ENCODE assay signal across 34 cellular contexts in the genomic region with DNA sequence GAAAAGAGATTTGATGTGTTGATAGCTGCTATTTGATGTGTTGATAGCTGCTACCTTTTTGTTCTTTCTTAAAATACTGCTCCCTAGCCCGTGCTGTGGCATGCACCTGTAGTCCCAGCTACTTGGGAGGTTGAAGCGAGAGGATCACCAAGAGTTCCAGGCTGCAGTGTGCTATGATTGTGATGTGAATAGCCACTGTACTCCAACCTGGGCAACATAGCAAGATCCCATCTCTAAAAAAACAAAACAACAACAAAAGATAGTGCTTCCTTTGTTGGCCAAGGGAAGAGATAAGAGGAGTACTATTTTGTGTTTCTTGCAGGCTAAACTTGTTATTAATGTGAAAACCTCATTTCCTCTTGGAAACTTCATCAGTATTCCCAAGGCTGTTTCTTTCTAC. TPM values are rescaled to one million over a fixed set of nuclear protein-coding genes. Genes with fewer than 3 reads are reported as not detected.
"Had no signal": no experiment of that assay in that cellular context is flagged by ENCODE, and none has a peak within 500 bp of the region (broad histone marks: within the 10 kb centered on the region; RNA-seq: fewer than 3 reads in every experiment).

No MANE protein-coding gene starts in this region.

- DNase-seq: naive thymus-derived CD8-positive, alpha-beta T cell; nephron progenitor cell; nucleus accumbens; ovary; posterior cingulate gyrus; psoas muscle; right cardiac atrium; spleen; stimulated activated CD4-positive, alpha-beta T cell treated with anti-CD3 and anti-CD28 coated beads, Interleukin-12 subunit alpha, Interleukin-12 subunit beta, amount 100 ng/mL, for 4 hours; stimulated activated CD4-positive, alpha-beta T cell treated with anti-CD3 and anti-CD28 coated beads, Interleukin-1b, Interleukin-23, amount 100 ng/mL, for 48 hours; stimulated activated CD4-positive, alpha-beta T cell treated with anti-CD3 and anti-CD28 coated beads, Interleukin-4, amount 100 ng/mL, for 1 hour; stimulated activated CD4-positive, alpha-beta T cell treated with anti-CD3 and anti-CD28 coated beads, Interleukin-4, amount 100 ng/mL, for 4 hours; stimulated activated CD8-positive, alpha-beta memory T cell treated with anti-CD3 and anti-CD28 coated beads, Interleukin-4, amount 100 ng/mL, for 48 hours; stimulated activated naive CD4-positive, alpha-beta T cell; stimulated activated naive CD8-positive, alpha-beta T cell treated with anti-CD3 and anti-CD28 coated beads, Interleukin-15, amount 100 ng/mL, for 72 hours; stimulated activated naive CD8-positive, alpha-beta T cell treated with anti-CD3 and anti-CD28 coated beads, Interleukin-15, Interleukin-2, amounts not matched to agents 100 U/mL and 50 U/mL, for 24 hours; substantia nigra; testis; tibial artery; transverse colon; upper lobe of right lung; uterus had no signal

- H3K4me3 Mint-ChIP-seq: naive thymus-derived CD8-positive, alpha-beta T cell; natural killer cell treated with Interleukin-12 subunit alpha and Interleukin-12 subunit beta and Interleukin-15 and Interleukin-18, amount 100 ng/mL, for 72 hours; nephron progenitor cell; neural crest cell; stimulated activated memory B cell treated with anti-CD40 and anti-IgM and Interleukin-4, amounts not matched to agents 10 μg/mL and 1 μg/mL and 100 μg/mL, for 72 hours; stimulated activated naive CD8-positive, alpha-beta T cell treated with anti-CD3 and anti-CD28 coated beads, Interleukin-15, amount 100 ng/mL, for 72 hours; type B pancreatic cell had no signal

- H3K27me3 Mint-ChIP-seq: natural killer cell treated with Interleukin-12 subunit alpha and Interleukin-12 subunit beta and Interleukin-15 and Interleukin-18, amount 100 ng/mL, for 72 hours; stimulated activated memory B cell treated with anti-CD40 and anti-IgM and Interleukin-4, amounts not matched to agents 10 μg/mL and 1 μg/mL and 100 μg/mL, for 72 hours; type B pancreatic cell had no signal

- H3K36me3 Mint-ChIP-seq: naive thymus-derived CD8-positive, alpha-beta T cell; natural killer cell treated with Interleukin-12 subunit alpha and Interleukin-12 subunit beta and Interleukin-15 and Interleukin-18, amount 100 ng/mL, for 72 hours; stimulated activated memory B cell treated with anti-CD40 and anti-IgM and Interleukin-4, amounts not matched to agents 10 μg/mL and 1 μg/mL and 100 μg/mL, for 72 hours; type B pancreatic cell had no signal

- H3K27ac Mint-ChIP-seq: naive thymus-derived CD8-positive, alpha-beta T cell; natural killer cell treated with Interleukin-12 subunit alpha and Interleukin-12 subunit beta and Interleukin-15 and Interleukin-18, amount 100 ng/mL, for 72 hours; nephron progenitor cell; progenitor cell of endocrine pancreas; stimulated activated memory B cell treated with anti-CD40 and anti-IgM and Interleukin-4, amounts not matched to agents 10 μg/mL and 1 μg/mL and 100 μg/mL, for 72 hours; stimulated activated naive CD8-positive, alpha-beta T cell treated with anti-CD3 and anti-CD28 coated beads, Interleukin-15, amount 100 ng/mL, for 72 hours; type B pancreatic cell had no signal

- H3K9me3 Mint-ChIP-seq: naive thymus-derived CD8-positive, alpha-beta T cell; natural killer cell treated with Interleukin-12 subunit alpha and Interleukin-12 subunit beta and Interleukin-15 and Interleukin-18, amount 100 ng/mL, for 72 hours; nephron progenitor cell; neural crest cell; stimulated activated memory B cell treated with anti-CD40 and anti-IgM and Interleukin-4, amounts not matched to agents 10 μg/mL and 1 μg/mL and 100 μg/mL, for 72 hours; stimulated activated naive CD8-positive, alpha-beta T cell treated with anti-CD3 and anti-CD28 coated beads, Interleukin-15, amount 100 ng/mL, for 72 hours; type B pancreatic cell had no signal

- H2AFZ ChIP-seq: parathyroid adenoma had no signal

- H3K27ac ChIP-seq: neutrophil, ovary, parathyroid adenoma, psoas muscle, skin epidermis, spleen, suprapubic skin, testis, tibial artery, transverse colon, upper lobe of right lung, uterus had no signal

- ATAC-seq: naive thymus-derived CD8-positive, alpha-beta T cell; natural killer cell treated with Interleukin-12 subunit alpha and Interleukin-12 subunit beta and Interleukin-15 and Interleukin-18, amount 100 ng/mL, for 72 hours; psoas muscle; right cardiac atrium; sciatic nerve; stimulated activated memory B cell treated with anti-CD40 and anti-IgM and Interleukin-4, amounts not matched to agents 10 μg/mL and 1 μg/mL and 100 μg/mL, for 72 hours; stimulated activated naive CD8-positive, alpha-beta T cell treated with anti-CD3 and anti-CD28 coated beads, Interleukin-15, amount 100 ng/mL, for 72 hours; stimulated activated naive CD8-positive, alpha-beta T cell treated with anti-CD3 and anti-CD28 coated beads, Interleukin-15, Interleukin-2, amounts not matched to agents 100 U/mL and 50 U/mL, for 24 hours; upper lobe of right lung had no signal

- H3K4me2 ChIP-seq: smooth muscle cell had no signal

- H3K9ac ChIP-seq: parathyroid adenoma had no signal

- H3K79me2 ChIP-seq: parathyroid adenoma had no signal

- H3K4me1 ChIP-seq: parathyroid adenoma, testis, uterus had no signal

- H3K27me3 ChIP-seq: neutrophil, spleen, suprapubic skin, testis, tibial artery, transverse colon, upper lobe of right lung, uterus had no signal

- H3K4me3 ChIP-seq: ovary, psoas muscle, skin epidermis, smooth muscle cell, spleen, suprapubic skin, testis, tibial artery, transverse colon, upper lobe of right lung, uterus had no signal

- H3K36me3 ChIP-seq: neutrophil, ovary, spleen, suprapubic skin, tibial artery, transverse colon, upper lobe of right lung, uterus had no signal

- H3K9me3 ChIP-seq: neutrophil, ovary, psoas muscle, spleen, suprapubic skin, testis, tibial artery, transverse colon, upper lobe of right lung, uterus had no signal

RNA-seq across cellular contexts. Expression of a gene that starts 25.9 kb away (rescaled TPM):
- total RNA-seq: naive thymus-derived CD8-positive, alpha-beta T cell; natural killer cell treated with Interleukin-12 subunit alpha and Interleukin-12 subunit beta and Interleukin-15 and Interleukin-18, amount 100 ng/mL, for 72 hours; ovary; progenitor cell of endocrine pancreas; renal cortical epithelial cell; right cardiac atrium; smooth muscle cell; spleen; transverse colon had no signal
- polyA plus RNA-seq: naive thymus-derived CD8-positive, alpha-beta T cell; right cardiac atrium had no signal
